8 cellular contexts compared by ENCODE assay signal in genomic region chrX:71998836-71999509, GRCh38.
DNase-seq lines count a peak whose midpoint lies in the region; ATAC-seq and TF ChIP-seq lines count a peak whose summit lies in the region.

No MANE protein-coding gene starts in this region.

- POLR2A ChIA-PET in CD4-positive, alpha-beta T cell (lab: Charles Lee) = no interaction called here

- H3K4me3 Mint-ChIP-seq in CD4-positive, alpha-beta T cell = no peak overlapping the region
- H3K4me3 Mint-ChIP-seq in activated naive CD4-positive, alpha-beta T cell treated with anti-CD3 and anti-CD28 coated beads, Interleukin-2, amount 10 ng/mL, durations not matched to agents 7 days and 5 days = no peak overlapping the region
- H3K4me3 Mint-ChIP-seq in immature natural killer cell = no peak overlapping the region

- no peaks in the 10 kb centered on the region for H3K27me3 ChIP-seq in CD4-positive, alpha-beta T cell (ENCODE audit: control insufficient read depth, insufficient read depth, low read length)

- intact Hi-C loops in CD4-positive, alpha-beta T cell (cut with DNase I, micrococcal nuclease) = loop anchor here (1.0 kb wide), 1 partner anchor 127 kb away; no protein-coding TSS in a partner anchor

- no peaks in the 10 kb centered on the region for H3K36me3 Mint-ChIP-seq in CD4-positive, alpha-beta T cell (ENCODE audit: low read depth)
- no peaks in the 10 kb centered on the region for H3K36me3 Mint-ChIP-seq in activated naive CD4-positive, alpha-beta T cell treated with anti-CD3 and anti-CD28 coated beads, Interleukin-2, amount 10 ng/mL, durations not matched to agents 7 days and 5 days
- peaks cover 0 to 6% (median 0%) of the 10 kb centered on the region in 3 donors for H3K36me3 Mint-ChIP-seq in immature natural killer cell

- TF ChIP-seq CTCF in CD4-positive, alpha-beta T cell (IDR thresholded peaks at IDR 0.05) = peak; percentile 71

- no peaks in the 10 kb centered on the region for H3K9me3 Mint-ChIP-seq in CD4-positive, alpha-beta T cell
- no peaks in the 10 kb centered on the region for H3K9me3 Mint-ChIP-seq in activated naive CD4-positive, alpha-beta T cell treated with anti-CD3 and anti-CD28 coated beads, Interleukin-2, amount 10 ng/mL, durations not matched to agents 7 days and 5 days
- peaks cover 0 to 2% (median 0%) of the 10 kb centered on the region in 6 donors for H3K9me3 Mint-ChIP-seq in immature natural killer cell

- no peak overlapping the region for H3K27ac Mint-ChIP-seq in CD4-positive, alpha-beta T cell
- no peak overlapping the region for H3K27ac Mint-ChIP-seq in activated naive CD4-positive, alpha-beta T cell treated with anti-CD3 and anti-CD28 coated beads, Interleukin-2, amount 10 ng/mL, durations not matched to agents 7 days and 5 days
- H3K27ac Mint-ChIP-seq in immature natural killer cell = peak overlapping the region in 3 of 6 donors; percentile 4 to 74 (median 65)

- H3K9me3 ChIP-seq in CD4-positive, alpha-beta T cell (ENCODE audit: control insufficient read depth, low read length) = no peaks in the 10 kb centered on the region

- CTCF ChIA-PET in CD4-positive, alpha-beta T cell (lab: Charles Lee) = interaction anchor here (1.0 to 2.2 kb wide), 4 partner anchors 19 to 128 kb away, joined by 4 to 10 read pairs (median 4); no protein-coding TSS in a partner anchor
- CTCF ChIA-PET in activated naive CD4-positive, alpha-beta T cell treated with anti-CD3 and anti-CD28 coated beads, Interleukin-2, amount 10 ng/mL, durations not matched to agents 7 days and 5 days (lab: Charles Lee) = interaction anchor here (0.7 to 3.3 kb wide), 8 partner anchors 11 to 245 kb away, joined by 3 to 27 read pairs (median 4); no protein-coding TSS in a partner anchor

- H3K27ac ChIP-seq in CD4-positive, alpha-beta T cell (ENCODE audit: low read depth, low read length) = no peak overlapping the region

- peak; percentile 37 for ATAC-seq in CD4-positive, alpha-beta T cell (ENCODE audit: poor library complexity)
- ATAC-seq in GM18870 (IDR thresholded peaks at IDR 0.05; ENCODE audit: unreplicated experiment) (peak; percentile 53), GM21515 (IDR thresholded peaks at IDR 0.05; ENCODE audit: unreplicated experiment) (no peak)

- H3K4me1 Mint-ChIP-seq in CD4-positive, alpha-beta T cell (ENCODE audit: low read depth) = no peaks in the 10 kb centered on the region
- no peaks in the 10 kb centered on the region for H3K4me1 Mint-ChIP-seq in activated naive CD4-positive, alpha-beta T cell treated with anti-CD3 and anti-CD28 coated beads, Interleukin-2, amount 10 ng/mL, durations not matched to agents 7 days and 5 days
- H3K4me1 Mint-ChIP-seq in immature natural killer cell = peaks cover 15 to 18% of the 10 kb centered on the region in 2 donors

- no peaks in the 10 kb centered on the region for H3K27me3 Mint-ChIP-seq in CD4-positive, alpha-beta T cell
- peaks cover 45% of the 10 kb centered on the region for H3K27me3 Mint-ChIP-seq in activated naive CD4-positive, alpha-beta T cell treated with anti-CD3 and anti-CD28 coated beads, Interleukin-2, amount 10 ng/mL, durations not matched to agents 7 days and 5 days
- H3K27me3 Mint-ChIP-seq in immature natural killer cell (ENCODE audit: low read depth in 3 of 3) = peaks cover 1 to 14% (median 9%) of the 10 kb centered on the region in 3 donors

- peak in 5 of 10 experiments; percentile 4 to 21 (median 19) for DNase-seq in CD4-positive, alpha-beta T cell
- peak; percentile 30 for DNase-seq in NCI-H82 treated with DMSO at 0.1 percent for 48 hours (lab: John Stamatoyannopoulos, UW; ENCODE audit: unreplicated experiment)
- peak; percentile 38 for DNase-seq in activated naive CD4-positive, alpha-beta T cell treated with anti-CD3 and anti-CD28 coated beads, Interleukin-2, amount 10 ng/mL, durations not matched to agents 7 days and 5 days
- DNase-seq in immature natural killer cell = peak; percentile 34 to 53 (median 48)
- DNase-seq in stimulated activated CD8-positive, alpha-beta memory T cell treated with anti-CD3 and anti-CD28 coated beads, Interleukin-4, amount 100 ng/mL, for 24 hours (ENCODE audit: low read depth) = peak; percentile 18
- DNase-seq in ecto neural progenitor cell (ENCODE audit: low spot score) = no peak
